Comparison of ENCODE assay signal across 8 cellular contexts in the genomic region with DNA sequence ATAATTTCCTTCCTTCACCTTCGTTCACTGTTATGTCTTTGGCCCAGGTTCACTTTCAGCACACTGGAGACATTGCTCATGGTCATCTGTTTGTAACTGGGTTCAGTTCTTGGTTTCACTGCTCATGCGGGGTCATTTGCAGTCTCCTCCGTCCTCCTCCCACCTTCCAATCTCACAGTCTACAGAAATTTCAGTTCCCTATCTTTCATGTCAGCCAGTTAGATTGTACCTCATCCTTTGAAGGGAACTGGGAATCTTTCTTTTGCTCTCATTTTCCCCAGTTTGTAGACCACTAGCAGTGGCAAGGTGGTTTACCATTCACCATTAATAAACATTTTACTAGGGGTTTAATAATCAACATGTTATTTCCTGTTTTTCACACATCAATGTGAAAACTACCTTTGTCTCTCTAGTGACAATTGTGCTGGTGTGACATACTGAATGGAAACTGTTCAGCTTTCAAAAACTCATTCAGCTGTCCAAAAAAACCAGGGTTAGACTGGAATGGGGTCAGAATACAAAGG.
DNase-seq lines count a peak whose midpoint lies in the region; ATAC-seq and TF ChIP-seq lines count a peak whose summit lies in the region.
"Had no signal": no experiment of that assay in that cellular context is flagged by ENCODE, and none has a peak within 500 bp of the region (broad histone marks: within the 10 kb centered on the region; RNA-seq: fewer than 3 reads in every experiment).

No MANE protein-coding gene starts in this region.

- no peak overlapping the region for H3K4me2 ChIP-seq in mesendoderm (ENCODE audit: low read length)

- H3K18ac ChIP-seq in mesendoderm (ENCODE audit: low read length) = no peak overlapping the region

- no peaks in the 10 kb centered on the region for H3K9me3 Mint-ChIP-seq in dendritic cell treated with granulocyte-macrophage colony-stimulating factor and Interleukin-4, amounts not matched to agents 40 ng/mL and 50 ng/mL, for 4 days
- no peaks in the 10 kb centered on the region for H3K9me3 Mint-ChIP-seq in endothelial cell (ENCODE audit: unreplicated experiment)

- H3K4me1 ChIP-seq in heart left ventricle (peaks cover 0 to 18% (median 4%) of the 10 kb centered on the region in 12 donors), mesendoderm (ENCODE audit: control insufficient read depth, low read depth, low read length) (no peaks in the 10 kb centered on the region)

- DNase-seq in heart left ventricle (no peak), mesendoderm (no peak), endothelial cell (ENCODE audit: low spot score) (no peak)
- DNase-seq: EL had no signal

- H3K79me2 ChIP-seq in mesendoderm (ENCODE audit: control insufficient read depth, insufficient read depth, low read length) = no peaks in the 10 kb centered on the region

- H3K4me3 ChIP-seq in heart left ventricle = no peak overlapping the region
- H3K4me3 ChIP-seq in mesendoderm (ENCODE audit: low read length) = no peak overlapping the region

- no peaks in the 10 kb centered on the region for H3K9me3 ChIP-seq in heart left ventricle

- no peak overlapping the region for H3K56ac ChIP-seq in mesendoderm (ENCODE audit: low read length)

- TF ChIP-seq POLR2A in heart left ventricle (IDR thresholded peaks at IDR 0.05) = no peak

- no peaks in the 10 kb centered on the region for H3K27me3 Mint-ChIP-seq in dendritic cell treated with granulocyte-macrophage colony-stimulating factor and Interleukin-4, amounts not matched to agents 40 ng/mL and 50 ng/mL, for 4 days
- H3K27me3 Mint-ChIP-seq in endothelial cell (ENCODE audit: unreplicated experiment) = peaks cover 4% of the 10 kb centered on the region

- no peak overlapping the region for H3K9ac ChIP-seq in mesendoderm (ENCODE audit: low read length)

- TF ChIP-seq CTCF in heart left ventricle (IDR thresholded peaks at IDR 0.05) = no peak
- no peak for TF ChIP-seq CTCF in endothelial cell (IDR thresholded peaks at IDR 0.05; ENCODE audit: unreplicated experiment)

- H2BK5ac ChIP-seq in mesendoderm (ENCODE audit: low read length) = no peak overlapping the region

- WGBS in heart left ventricle, 4 donors = 85 to 89% (median 86%) methylated on average over 3 of the region's 3 CpGs
- WGBS in mesendoderm (ENCODE audit: extremely low coverage, insufficient coverage, low lambda C conversion rate) = no CpG with 5 or more reads among the region's 3 CpGs

- peaks cover 37% of the 10 kb centered on the region for H3K4me1 Mint-ChIP-seq in dendritic cell treated with granulocyte-macrophage colony-stimulating factor and Interleukin-4, amounts not matched to agents 40 ng/mL and 50 ng/mL, for 4 days (ENCODE audit: low read depth)
- H3K4me1 Mint-ChIP-seq in endothelial cell (ENCODE audit: unreplicated experiment) = no peaks in the 10 kb centered on the region

- no peak overlapping the region for H3K27ac ChIP-seq in heart left ventricle
- no peak overlapping the region for H3K27ac ChIP-seq in mesendoderm (ENCODE audit: low read depth, low read length)

- H3K23ac ChIP-seq in mesendoderm (ENCODE audit: low read length) = no peak overlapping the region

- H3K36me3 Mint-ChIP-seq in dendritic cell treated with granulocyte-macrophage colony-stimulating factor and Interleukin-4, amounts not matched to agents 40 ng/mL and 50 ng/mL, for 4 days (ENCODE audit: low read depth) = no peaks in the 10 kb centered on the region
- no peaks in the 10 kb centered on the region for H3K36me3 Mint-ChIP-seq in endothelial cell (ENCODE audit: low read depth, unreplicated experiment)

- H3K27me3 ChIP-seq in heart left ventricle (no peaks in the 10 kb centered on the region), mesendoderm (ENCODE audit: insufficient read depth, low read length, poor library complexity) (no peaks in the 10 kb centered on the region)

- H3K27ac Mint-ChIP-seq in dendritic cell treated with granulocyte-macrophage colony-stimulating factor and Interleukin-4, amounts not matched to agents 40 ng/mL and 50 ng/mL, for 4 days = peak overlapping the region; percentile 35
- no peak overlapping the region for H3K27ac Mint-ChIP-seq in endothelial cell (ENCODE audit: unreplicated experiment)

- no peak overlapping the region for H2BK15ac ChIP-seq in mesendoderm (replicated peaks; ENCODE audit: low read depth)

- H3K79me1 ChIP-seq in mesendoderm (ENCODE audit: low read length) = no peaks in the 10 kb centered on the region

- no peak overlapping the region for H2BK120ac ChIP-seq in mesendoderm (ENCODE audit: low read depth, low read length)

- no peak overlapping the region for H3K4ac ChIP-seq in mesendoderm (ENCODE audit: low read depth, low read length)

- no peak overlapping the region for H3K4me3 Mint-ChIP-seq in dendritic cell treated with granulocyte-macrophage colony-stimulating factor and Interleukin-4, amounts not matched to agents 40 ng/mL and 50 ng/mL, for 4 days
- H3K4me3 Mint-ChIP-seq in endothelial cell (ENCODE audit: unreplicated experiment) = no peak overlapping the region

- no peak overlapping the region for H4K5ac ChIP-seq in mesendoderm (ENCODE audit: low read length)

- intact Hi-C loops in dendritic cell treated with granulocyte-macrophage colony-stimulating factor and Interleukin-4, amounts not matched to agents 40 ng/mL and 50 ng/mL, for 4 days (cut with micrococcal nuclease) = no loop called here
- intact Hi-C loops in heart left ventricle (cut with DNase I) = no loop called here

- no peaks in the 10 kb centered on the region for H3K36me3 ChIP-seq in heart left ventricle
- no peaks in the 10 kb centered on the region for H3K36me3 ChIP-seq in mesendoderm (ENCODE audit: control insufficient read depth, insufficient read depth, low read length)

- H2AK5ac ChIP-seq in mesendoderm (ENCODE audit: low read length) = no peak overlapping the region

- ATAC-seq in GM18520 (IDR thresholded peaks at IDR 0.05; ENCODE audit: unreplicated experiment) (peak; percentile 55), GM21367 (IDR thresholded peaks at IDR 0.05; ENCODE audit: unreplicated experiment) (peak; percentile 49), HG03097 (IDR thresholded peaks at IDR 0.05; ENCODE audit: low FRiP score, unreplicated experiment) (peak; percentile 75), heart left ventricle (no peak)

- no peak overlapping the region for H4K8ac ChIP-seq in mesendoderm (ENCODE audit: low read depth, low read length)

Comparison
In these comparisons a context has a peak if more than half of its experiments do, and no peak if none do; other contexts are left out.
1. ATAC-seq: peak in GM18520 (single experiment), GM21367 (single experiment) and HG03097 (single experiment); none in heart left ventricle (0 of 4).